Comparison of ENCODE assay signal across 15 cellular contexts in genomic region chr10:61877882-61878281, GRCh38. TPM values are rescaled to one million over a fixed set of nuclear protein-coding genes. Genes with fewer than 3 reads are reported as not detected.
DNase-seq lines count a peak whose midpoint lies in the region; TF ChIP-seq lines count a peak whose summit lies in the region.
"Had no signal": no experiment of that assay in that cellular context is flagged by ENCODE, and none has a peak within 500 bp of the region (broad histone marks: within the 10 kb centered on the region; RNA-seq: fewer than 3 reads in every experiment).

No MANE protein-coding gene starts in this region.

- no peak overlapping the region for H2AFZ ChIP-seq in neural progenitor cell (replicated peaks)
- H2AFZ ChIP-seq: GM23248 had no signal

- H3K27ac Mint-ChIP-seq in mesothelial cell of epicardium (peak overlapping the region; percentile 34), neural progenitor cell (no peak overlapping the region)
- H3K27ac Mint-ChIP-seq: B cell; CD4-positive, alpha-beta memory T cell; IgD-negative memory B cell had no signal

- peak overlapping the region; percentile 33 for H3K4me2 ChIP-seq in neural progenitor cell

- H3K9me3 Mint-ChIP-seq in mesothelial cell of epicardium (peaks cover 10% of the 10 kb centered on the region), neural progenitor cell (no peaks in the 10 kb centered on the region)
- H3K9me3 Mint-ChIP-seq: CD4-positive, alpha-beta memory T cell had no signal

- H3K27me3 Mint-ChIP-seq in mesothelial cell of epicardium (ENCODE audit: low read depth) (no peaks in the 10 kb centered on the region), neural progenitor cell (ENCODE audit: insufficient read depth, low read depth) (peaks cover 4% of the 10 kb centered on the region)
- H3K27me3 Mint-ChIP-seq: B cell, IgD-negative memory B cell had no signal

- DNase-seq in SJCRH30: peak; percentile 6 to 39
- no peak for DNase-seq in mesothelial cell of epicardium (ENCODE audit: low spot score in 2 of 2, unreplicated experiment in 2 of 2)
- DNase-seq in neural progenitor cell (ENCODE audit: low spot score): peak; percentile 50
- DNase-seq in HuH-7.5 (ENCODE audit: low spot score): no peak
- DNase-seq in HAP-1 (ENCODE audit: low spot score in 2 of 2): no peak
- DNase-seq in 8988T: no peak
- no peak for DNase-seq in activated CD8-positive, alpha-beta memory T cell treated with anti-CD3 and anti-CD28 coated beads, Interleukin-2, amount 50 U/mL, for 4 hours
- DNase-seq: C1 segment of cervical spinal cord; CD4-positive, alpha-beta memory T cell; DMS79; GM23248 had no signal

- H3K9me3 ChIP-seq in SJCRH30 (replicated peaks) (no peaks in the 10 kb centered on the region), neural progenitor cell (ENCODE audit: low read depth) (no peaks in the 10 kb centered on the region), HAP-1 (no peaks in the 10 kb centered on the region)

- no peaks in the 10 kb centered on the region for H4K20me1 ChIP-seq in neural progenitor cell (ENCODE audit: low read depth)

- H3K4me3 ChIP-seq in SJCRH30 (peak overlapping the region; percentile 25), neural progenitor cell (no peak overlapping the region), HAP-1 (no peak overlapping the region)
- H3K4me3 ChIP-seq: GM12878, GM23248 had no signal

- H3K4me1 Mint-ChIP-seq in mesothelial cell of epicardium (peaks cover 31% of the 10 kb centered on the region), neural progenitor cell (no peaks in the 10 kb centered on the region)
- H3K4me1 Mint-ChIP-seq: IgD-negative memory B cell had no signal

- peaks cover 5% of the 10 kb centered on the region; the same call in 1 of the 2 replicates for H3K4me1 ChIP-seq in SJCRH30
- peaks cover 9% of the 10 kb centered on the region for H3K4me1 ChIP-seq in neural progenitor cell
- H3K4me1 ChIP-seq in HAP-1: peaks cover 4% of the 10 kb centered on the region; the same call in 1 of the 2 replicates

- no peak overlapping the region for H3K27ac ChIP-seq in SJCRH30
- H3K27ac ChIP-seq in neural progenitor cell: no peak overlapping the region
- H3K27ac ChIP-seq: GM23248, HL-60 had no signal

- H3K9ac ChIP-seq in neural progenitor cell: no peak overlapping the region
- H3K9ac ChIP-seq: GM23248 had no signal

- H3K4me3 Mint-ChIP-seq in mesothelial cell of epicardium (no peak overlapping the region), neural progenitor cell (no peak overlapping the region)
- H3K4me3 Mint-ChIP-seq: B cell; CD4-positive, alpha-beta memory T cell; IgD-negative memory B cell had no signal

- H3K36me3 Mint-ChIP-seq in mesothelial cell of epicardium (no peaks in the 10 kb centered on the region), neural progenitor cell (no peaks in the 10 kb centered on the region)
- H3K36me3 Mint-ChIP-seq: CD4-positive, alpha-beta memory T cell had no signal

- in situ Hi-C loops in HAP-1 (cut with MboI; ENCODE audit: low sequenced_read_pairs): no loop called here

- H3F3A ChIP-seq in neural progenitor cell (ENCODE audit: low read depth): no peaks in the 10 kb centered on the region

- TF ChIP-seq CTCF in mesothelial cell of epicardium (IDR thresholded peaks at IDR 0.05; ENCODE audit: unreplicated experiment) (no peak), neural progenitor cell (IDR thresholded peaks at IDR 0.05) (no peak)

- H3K79me2 ChIP-seq in neural progenitor cell (ENCODE audit: low read depth): no peaks in the 10 kb centered on the region

- H3K36me3 ChIP-seq in SJCRH30 (no peaks in the 10 kb centered on the region), neural progenitor cell (no peaks in the 10 kb centered on the region), HAP-1 (replicated peaks) (no peaks in the 10 kb centered on the region)

- H3K27me3 ChIP-seq in SJCRH30 (no peaks in the 10 kb centered on the region), neural progenitor cell (no peaks in the 10 kb centered on the region), HAP-1 (ENCODE audit: low read depth) (no peaks in the 10 kb centered on the region)

RNA-seq across cellular contexts. Expression of gene ARID5B, which starts 23.6 kb away (rescaled TPM):
- total RNA-seq in SJCRH30 (2014; rRNA removed; shearing (Covaris generic)): 10.3 and 10.5 TPM in 2 replicates
- total RNA-seq in mesothelial cell of epicardium (50.9 to 52.5 TPM (median 51.4 TPM) in 3 replicates), neural progenitor cell (ENCODE audit: low replicate concordance) (1.5 and 1.8 TPM in 2 replicates)

Comparison
In these comparisons a context has a peak if more than half of its experiments do, and no peak if none do; other contexts are left out.
1. DNase-seq: peak in SJCRH30 (2 of 2) and neural progenitor cell (single experiment); none in mesothelial cell of epicardium (0 of 2), HuH-7.5 (single experiment), HAP-1 (0 of 2), 8988T (single experiment) and activated CD8-positive, alpha-beta memory T cell treated with anti-CD3 and anti-CD28 coated beads, Interleukin-2, amount 50 U/mL, for 4 hours (single experiment).